In the genomic region with DNA sequence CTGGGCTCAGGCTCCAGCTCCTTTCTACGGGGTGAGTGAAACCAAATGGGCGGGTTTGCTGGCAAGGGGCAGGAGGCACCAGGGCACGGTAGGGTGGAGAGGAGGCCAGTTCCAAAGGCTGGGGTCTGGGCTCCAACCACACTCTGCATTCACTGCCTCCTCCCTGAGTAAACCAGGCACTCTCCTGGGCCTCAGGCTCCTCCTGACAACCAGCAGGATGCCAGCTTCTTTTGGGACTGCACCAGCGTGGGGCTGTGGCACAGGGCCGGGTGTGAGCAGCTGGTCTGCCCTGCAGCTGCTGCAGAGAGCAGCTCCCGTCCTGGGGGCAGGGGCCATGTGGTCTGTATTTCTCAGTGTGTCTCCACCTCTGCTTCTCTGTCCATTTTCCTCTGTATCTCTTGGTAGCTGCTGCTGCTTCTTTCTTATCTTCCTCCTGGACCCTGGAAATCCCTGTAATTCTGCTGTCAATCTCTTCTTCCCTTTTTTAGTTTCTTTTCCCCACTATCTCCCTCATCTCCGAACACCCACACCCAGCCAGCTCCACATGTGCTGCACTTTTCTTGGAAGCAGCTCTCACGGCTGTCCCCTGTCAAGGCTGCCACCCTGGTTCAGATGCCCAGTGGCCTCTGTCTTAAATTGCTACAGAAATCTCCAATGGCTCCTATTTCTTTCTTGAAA, we compare ENCODE assay signal across 33 cellular contexts. TPM values are rescaled to one million over a fixed set of nuclear protein-coding genes. Genes with fewer than 3 reads are reported as not detected.
DNase-seq lines count a peak whose midpoint lies in the region; ATAC-seq, FAIRE-seq and TF ChIP-seq lines count a peak whose summit lies in the region.
"Had no signal": no experiment of that assay in that cellular context is flagged by ENCODE, and none has a peak within 500 bp of the region (broad histone marks: within the 10 kb centered on the region; RNA-seq: fewer than 3 reads in every experiment).

No MANE protein-coding gene starts in this region.

- ATAC-seq in HepG2 (no peak), GM18519 (IDR thresholded peaks at IDR 0.05; ENCODE audit: low FRiP score, unreplicated experiment) (no peak)
- ATAC-seq: activated T-cell treated with anti-CD3 and anti-CD28 coated beads, Interleukin-2, amount 50 U/mL, for 4 hours; naive thymus-derived CD8-positive, alpha-beta T cell; Panc1; WTC11 had no signal

- no peak overlapping the region for H3K27ac ChIP-seq in H1 (ENCODE audit: low read depth, low read length)
- peak overlapping the region; percentile 6 for H3K27ac ChIP-seq in temporal lobe (ENCODE audit: low read depth, low read length)
- H3K27ac ChIP-seq in HepG2 (ENCODE audit: extremely low read length, insufficient read depth, low read length), result no peak overlapping the region
- H3K27ac ChIP-seq: C4-2B, gastrocnemius medialis, upper lobe of left lung had no signal

- POLR2A ChIA-PET in H1 (lab: Charles Lee; ENCODE audit: partially characterized antibody), result interaction anchor here (0.6 to 1.3 kb wide), 2 partner anchors 11 to 1079 kb away, joined by 3 to 4 read pairs; no protein-coding TSS in a partner anchor
- POLR2A ChIA-PET in HepG2 (lab: Yijun Ruan, JAX), result no interaction called here

- H3K23me2 ChIP-seq in H1 (ENCODE audit: low read depth, low read length), result no peaks in the 10 kb centered on the region

- no peak overlapping the region for H3K4me3 ChIP-seq in H1 (ENCODE audit: extremely low read depth in 1 of 4, insufficient read depth in 2 of 4, low read depth in 3 of 4, low read length in 4 of 4)
- no peak overlapping the region for H3K4me3 ChIP-seq in HepG2 (replicated peaks in 1 of 3; ENCODE audit: insufficient read depth in 1 of 3, low read depth in 2 of 3, low read length in 3 of 3)
- H3K4me3 ChIP-seq: gastrocnemius medialis, lung, upper lobe of left lung had no signal

- H3K4ac ChIP-seq in H1 (replicated peaks; ENCODE audit: insufficient read length, low read depth, low read length), result no peak overlapping the region

- H3K36me3 ChIP-seq in H1 (ENCODE audit: control insufficient read depth in 2 of 4, insufficient read depth in 4 of 4, low read length in 3 of 4) (no peaks in the 10 kb centered on the region), HepG2 (replicated peaks in 1 of 2; ENCODE audit: control insufficient read depth in 1 of 2, insufficient read depth in 2 of 2, low read length in 2 of 2) (no peaks in the 10 kb centered on the region)
- H3K36me3 ChIP-seq: gastrocnemius medialis, upper lobe of left lung had no signal

- H2AFZ ChIP-seq in H1 (ENCODE audit: low read length), result no peak overlapping the region
- H2AFZ ChIP-seq in HepG2 (ENCODE audit: low read length), result no peak overlapping the region

- no peak overlapping the region for H2BK120ac ChIP-seq in H1 (replicated peaks; ENCODE audit: low read depth, low read length)

- no peaks in the 10 kb centered on the region for H3K9me3 ChIP-seq in H1 (ENCODE audit: insufficient read depth in 2 of 2, low read depth in 1 of 2, low read length in 1 of 2)
- H3K9me3 ChIP-seq in HepG2 (ENCODE audit: low read length), result no peaks in the 10 kb centered on the region
- H3K9me3 ChIP-seq: gastrocnemius medialis had no signal

- H3K9ac ChIP-seq in H1 (replicated peaks in 1 of 4; ENCODE audit: extremely low read depth in 1 of 4, low read depth in 3 of 4, low read length in 3 of 4) (no peak overlapping the region), HepG2 (ENCODE audit: insufficient read depth, low read depth, low read length) (no peak overlapping the region)

- no peak overlapping the region for H2BK20ac ChIP-seq in H1 (ENCODE audit: low read length)

- H3K4me2 ChIP-seq in H1 (ENCODE audit: insufficient read depth in 1 of 2, low read depth in 2 of 2, low read length in 2 of 2), result no peak overlapping the region
- no peak overlapping the region for H3K4me2 ChIP-seq in HepG2 (ENCODE audit: low read depth, low read length)

- no peaks in the 10 kb centered on the region for H3K79me1 ChIP-seq in H1 (ENCODE audit: low read depth, low read length)

- TF ChIP-seq EP300 in H1 (IDR thresholded peaks at IDR 0.05; ENCODE audit: borderline replicate concordance in 1 of 2, low read depth in 2 of 2, low read length in 2 of 2) (no peak), HepG2 (IDR thresholded peaks at IDR 0.05; ENCODE audit: low read depth in 2 of 2, low read length in 2 of 2) (no peak), HepG2 (CRISPR knock-in tag; IDR thresholded peaks at IDR 0.05; ENCODE audit: borderline replicate concordance) (no peak)

- H2BK5ac ChIP-seq in H1 (ENCODE audit: low read depth, low read length), result no peak overlapping the region

- H3K4me1 ChIP-seq in H1 (replicated peaks in 1 of 4; ENCODE audit: control insufficient read depth in 3 of 4, insufficient read depth in 4 of 4, low read length in 3 of 4) (no peaks in the 10 kb centered on the region; a peak in 1 of 7 replicates), HepG2 (ENCODE audit: insufficient read depth, low read length) (no peaks in the 10 kb centered on the region)
- H3K4me1 ChIP-seq: gastrocnemius medialis, upper lobe of left lung had no signal

- H2BK12ac ChIP-seq in H1 (ENCODE audit: low read depth, low read length), result no peak overlapping the region

- 83% methylated on average over 8 of the region's 8 CpGs; no CpG with 5 or more reads in 1 of the 2 experiments for WGBS in H1 (ENCODE audit: extremely low coverage in 1 of 2, insufficient coverage in 1 of 2, insufficient read length in 1 of 2, insufficient replicate concordance in 2 of 2, low coverage in 1 of 2, low lambda C conversion rate in 2 of 2, missing lambda C conversion rate in 1 of 2), 2 experiments
- WGBS in HepG2 (ENCODE audit: low lambda C conversion rate), result 17% methylated on average over 3 of the region's 8 CpGs

- intact Hi-C loops in HepG2 (cut with micrococcal nuclease; ENCODE audit: unreplicated experiment), result no loop called here

- CTCF ChIA-PET in H1 (lab: Charles Lee; ENCODE audit: partially characterized antibody) (interaction anchor here (0.9 to 1.5 kb wide), 7 partner anchors 18 to 89 kb away, joined by 3 to 4 read pairs (median 3); no protein-coding TSS in a partner anchor), HepG2 (lab: Yijun Ruan, JAX; ENCODE audit: low intra/inter-chr PET ratio, low total read pairs) (no interaction called here)

- TF ChIP-seq RAD21 in H1 (IDR thresholded peaks at IDR 0.05 in 1 of 2, conservative IDR thresholded peaks at IDR 0.05 in 1 of 2; ENCODE audit: low read depth in 2 of 2, low read length in 2 of 2) (no peak), HepG2 (CRISPR knock-in tag; IDR thresholded peaks at IDR 0.05) (no peak)

- no TSS peak for BruUV-seq in HepG2 (replicated peaks; lab: Mats Ljungman, UMichigan)

- H4K20me1 ChIP-seq in H1 (replicated peaks in 1 of 2; ENCODE audit: control insufficient read depth in 1 of 2, insufficient read depth in 2 of 2, low read length in 2 of 2), result no peaks in the 10 kb centered on the region
- H4K20me1 ChIP-seq in HepG2 (ENCODE audit: insufficient read depth, low read length), result no peaks in the 10 kb centered on the region

- DNase-seq in NCI-H345 (lab: John Stamatoyannopoulos, UW) (peak; percentile 10), NCI-H345 treated with DMSO at 0.1 percent for 48 hours (lab: John Stamatoyannopoulos, UW; ENCODE audit: unreplicated experiment) (no peak), NCI-H69 (lab: John Stamatoyannopoulos, UW) (peak; percentile 15), H1 (ENCODE audit: low read depth in 1 of 2, low spot score in 2 of 2) (no peak), NCI-H2227 treated with DMSO at 0.1 percent for 48 hours (lab: John Stamatoyannopoulos, UW) (no peak), HepG2 (ENCODE audit: low spot score) (no peak)
- DNase-seq: 8988T; activated CD4-positive, alpha-beta T cell treated with anti-CD3 and anti-CD28 coated beads, Interleukin-2, amount 10 ng/mL, durations not matched to agents 7 days and 5 days; activated gamma-delta T cell treated with Interleukin-2 at 50 U/mL for 16 hours; activated naive CD8-positive, alpha-beta T cell treated with anti-CD3 and anti-CD28 coated beads, Interleukin-2, amount 10 ng/mL, durations not matched to agents 7 days and 5 days; activated T-cell treated with anti-CD3 and anti-CD28 coated beads, Interleukin-2, amount 50 U/mL, for 4 hours; gastrocnemius medialis; GOT3; hippocampal formation; KG1; MM.1S; NCI-H1436 treated with DMSO at 0.1 percent for 48 hours; NCI-H526 treated with DMSO at 0.1 percent for 48 hours; occipital lobe; SHP77; stimulated activated naive CD4-positive, alpha-beta T cell; upper lobe of left lung had no signal

- no peak overlapping the region for H3K23ac ChIP-seq in H1 (ENCODE audit: insufficient read length)

- 0 out of 2 replicates have a peak overlapping the region, but pooled peaks have one; percentile 6 for H2BK15ac ChIP-seq in H1 (ENCODE audit: low read length)

- H3K79me2 ChIP-seq in H1 (ENCODE audit: control insufficient read depth in 1 of 2, insufficient read depth in 2 of 2, low read length in 2 of 2), result no peaks in the 10 kb centered on the region
- H3K79me2 ChIP-seq in HepG2 (ENCODE audit: insufficient read depth, low read length), result no peaks in the 10 kb centered on the region

- in situ Hi-C loops in HepG2 (cut with HindIII; ENCODE audit: extremely low pct_ligation_motif_present, low pct_unique_long_range_greater_than_20kb), result no loop called here

- H3K27me3 ChIP-seq in H1 (replicated peaks in 1 of 4; ENCODE audit: control insufficient read depth in 3 of 4, extremely low read depth in 1 of 4, insufficient read depth in 3 of 4, low read length in 3 of 4), result no peaks in the 10 kb centered on the region; a peak in 1 of 7 replicates
- H3K27me3 ChIP-seq in HepG2 (ENCODE audit: control insufficient read depth in 1 of 2, insufficient read depth in 2 of 2, low read length in 2 of 2), result peaks cover 1 to 24% of the 10 kb centered on the region in 2 experiments; a peak in 3 of 5 replicates
- H3K27me3 ChIP-seq: gastrocnemius medialis, upper lobe of left lung had no signal

- TF ChIP-seq POLR2A in H1 (IDR thresholded peaks at IDR 0.05; ENCODE audit: control extremely low read depth in 1 of 2, low read depth in 2 of 2, low read length in 2 of 2) (no peak), HepG2 (IDR thresholded peaks at IDR 0.05; ENCODE audit: insufficient read depth in 1 of 2, low read depth in 2 of 2, low read length in 2 of 2) (no peak)

- H4K8ac ChIP-seq in H1 (ENCODE audit: extremely low read depth, insufficient read depth, low read length), result no peak overlapping the region

- no peak overlapping the region for H3K18ac ChIP-seq in H1 (ENCODE audit: extremely low read depth, low read length)

- FAIRE-seq in H1 (lab: Jason Lieb, UNC) (no peak), HepG2 (lab: Jason Lieb, UNC) (no peak)

- H3K14ac ChIP-seq in H1 (ENCODE audit: insufficient read length), result no peak overlapping the region

- no peak overlapping the region for H2AK5ac ChIP-seq in H1 (ENCODE audit: low read depth, low read length)

- H3K56ac ChIP-seq in H1 (replicated peaks; ENCODE audit: insufficient read length, low read depth, low read length), result peak overlapping the region; percentile 11

- TF ChIP-seq CTCF in H1 (IDR thresholded peaks at IDR 0.05; ENCODE audit: control extremely low read depth in 1 of 3, insufficient read depth in 1 of 3, low read depth in 1 of 3, low read length in 3 of 3) (no peak), HepG2 (CRISPR knock-in tag; IDR thresholded peaks at IDR 0.05) (no peak)

- no peak overlapping the region for H4K91ac ChIP-seq in H1 (replicated peaks; ENCODE audit: insufficient read length, low read length)

- H4K5ac ChIP-seq in H1 (ENCODE audit: insufficient read length, low read depth, low read length), result no peak overlapping the region

RNA-seq across cellular contexts. Expression of a gene that starts 54.9 kb away (rescaled TPM):
- total RNA-seq in H1 (2021; fragmentation: NEBNext Ultra II Directional; extraction: Animal tissue kit (Norgen Biotek cat#: 25700)), result not detected in 2 replicates
- not detected in 2 replicates for polyA plus RNA-seq in H1 (2011; rRNA removed)
- not detected for polyA plus RNA-seq in H1 (2011; cell fraction: cytosol; rRNA removed)
- polyA plus RNA-seq in H1 (2011; cell fraction: nucleus; rRNA removed), result not detected
- polyA plus RNA-seq in H1 (2012, experiment 1 of 2), result not detected in 4 replicates
- polyA plus RNA-seq in H1 (2012, experiment 2 of 2), result not detected
- not detected for polyA plus RNA-seq in H1 (2013, experiment 1 of 2)
- polyA plus RNA-seq in H1 (2013, experiment 2 of 2), result not detected
- polyA minus RNA-seq in H1 (2011; rRNA and poly(A)+ RNA removed), result not detected in 2 replicates
- polyA minus RNA-seq in H1 (2011; cell fraction: cytosol; rRNA and poly(A)+ RNA removed), result not detected
- polyA minus RNA-seq in H1 (2011; cell fraction: nucleus; rRNA and poly(A)+ RNA removed), result not detected
- total RNA-seq in temporal lobe, result not detected
- total RNA-seq in HepG2 (2016; rRNA removed; fragmentation: Illumina TruSeq; extraction: Trizol), result not detected in 2 replicates
- total RNA-seq in HepG2 (2016; cell fraction: cytosol; rRNA removed; fragmentation: Illumina TruSeq; extraction: Trizol; ENCODE audit: low read depth), result not detected in 2 replicates
- total RNA-seq in HepG2 (2016; cell fraction: insoluble cytoplasmic fraction; rRNA removed; fragmentation: Illumina TruSeq; extraction: Trizol), result not detected in 2 replicates
- total RNA-seq in HepG2 (2016; cell fraction: membrane; rRNA removed; fragmentation: Illumina TruSeq; extraction: Trizol), result not detected in 2 replicates
- not detected in 2 replicates for total RNA-seq in HepG2 (2016; cell fraction: nucleus; rRNA removed; fragmentation: Illumina TruSeq; extraction: Trizol)
- polyA plus RNA-seq in HepG2 (2011; rRNA removed), result not detected in 2 replicates
- not detected in 2 replicates for polyA plus RNA-seq in HepG2 (2011; cell fraction: cytosol; rRNA removed)
- polyA plus RNA-seq in HepG2 (2011; cell fraction: nucleus; rRNA removed), result not detected in 2 replicates
- polyA plus RNA-seq in HepG2 (2012), result not detected in 2 replicates
- polyA plus RNA-seq in HepG2 (2016; cell fraction: cytosol; fragmentation: Illumina TruSeq; extraction: Trizol; ENCODE audit: low read depth), result not detected in 2 replicates
- not detected in 2 replicates for polyA plus RNA-seq in HepG2 (2016; cell fraction: insoluble cytoplasmic fraction; fragmentation: Illumina TruSeq; extraction: Trizol; ENCODE audit: low read depth)
- polyA plus RNA-seq in HepG2 (2016; cell fraction: membrane; fragmentation: Illumina TruSeq; extraction: Trizol; ENCODE audit: low read depth), result not detected in 2 replicates
- not detected in 2 replicates for polyA plus RNA-seq in HepG2 (2016; cell fraction: nucleus; fragmentation: Illumina TruSeq; extraction: Trizol; ENCODE audit: insufficient read depth, low read depth)
- polyA minus RNA-seq in HepG2 (2011; rRNA and poly(A)+ RNA removed; ENCODE audit: low replicate concordance), result not detected in 2 replicates
- not detected in 2 replicates for polyA minus RNA-seq in HepG2 (2011; cell fraction: cytosol; rRNA and poly(A)+ RNA removed)
- not detected in 2 replicates for polyA minus RNA-seq in HepG2 (2011; cell fraction: nucleus; rRNA and poly(A)+ RNA removed)
- total RNA-seq: activated CD4-positive, alpha-beta T cell treated with anti-CD3 and anti-CD28 coated beads, Interleukin-2, amount 10 ng/mL, durations not matched to agents 7 days and 5 days; activated naive CD8-positive, alpha-beta T cell treated with anti-CD3 and anti-CD28 coated beads, Interleukin-2, amount 10 ng/mL, durations not matched to agents 7 days and 5 days; activated T-cell treated with anti-CD3 and anti-CD28 coated beads, Interleukin-2, amount 50 U/mL, for 4 hours; aorta; Daoy; fibroblast of lung; gastrocnemius medialis; lung; naive thymus-derived CD8-positive, alpha-beta T cell; occipital lobe; pulmonary artery endothelial cell; upper lobe of left lung; WTC11 had no signal
- polyA plus RNA-seq: aorta; fibroblast of lung; lung; naive thymus-derived CD8-positive, alpha-beta T cell had no signal

Comparison
In these comparisons a context has a peak if more than half of its experiments do, and no peak if none do; other contexts are left out.
1. DNase-seq: peak in NCI-H345 (single experiment) and NCI-H69 (single experiment); none in NCI-H345 treated with DMSO at 0.1 percent for 48 hours (single experiment), H1 (0 of 2), NCI-H2227 treated with DMSO at 0.1 percent for 48 hours (single experiment) and HepG2 (single experiment).